ENCODE assay signal across 8 cellular contexts in genomic region chr1:28914228-28915035, GRCh38. TPM values are rescaled to one million over a fixed set of nuclear protein-coding genes. Genes with fewer than 3 reads are reported as not detected.
A peak's percentile ranks its signal among the peaks of the same experiment; 100 is the strongest.
DNase-seq lines count a peak whose midpoint lies in the region; ATAC-seq and TF ChIP-seq lines count a peak whose summit lies in the region.

Gene EPB41 (plus strand): TSS chr1:28914569. CDS start chr1:28987438, 72,869 bp downstream.

- H3K4me1 Mint-ChIP-seq in activated CD4-positive, alpha-beta T cell treated with anti-CD3 and anti-CD28 coated beads, Interleukin-2, amount 10 ng/mL, durations not matched to agents 24 days and 14 days, result peaks cover 43% of the 10 kb centered on the region

- ATAC-seq in GM19324 (IDR thresholded peaks at IDR 0.05; ENCODE audit: low FRiP score, unreplicated experiment) (peak; percentile 86), HG03469 (IDR thresholded peaks at IDR 0.05; ENCODE audit: unreplicated experiment) (peak; percentile 50), left lobe of liver (peak; percentile 97)

- TF ChIP-seq CTCF in coronary artery (IDR thresholded peaks at IDR 0.05), result no peak

- H3K27me3 Mint-ChIP-seq in activated CD4-positive, alpha-beta T cell treated with anti-CD3 and anti-CD28 coated beads, Interleukin-2, amount 10 ng/mL, durations not matched to agents 24 days and 14 days, result no peaks in the 10 kb centered on the region

- H3K9me3 Mint-ChIP-seq in activated CD4-positive, alpha-beta T cell treated with anti-CD3 and anti-CD28 coated beads, Interleukin-2, amount 10 ng/mL, durations not matched to agents 24 days and 14 days, result no peaks in the 10 kb centered on the region

- DNase-seq in AML-193 (lab: John Stamatoyannopoulos, UW) (peak; percentile 89 to 90), NCI-H526 (lab: John Stamatoyannopoulos, UW) (peak; percentile 96 to 98), coronary artery (ENCODE audit: low spot score) (peak; percentile 90), left lobe of liver (ENCODE audit: low spot score) (peak; percentile 88)
- peak; percentile 98 for DNase-seq in activated CD4-positive, alpha-beta T cell treated with anti-CD3 and anti-CD28 coated beads, Interleukin-2, amount 10 ng/mL, durations not matched to agents 24 days and 14 days
- DNase-seq in stimulated activated CD4-positive, alpha-beta T cell treated with anti-CD3 and anti-CD28 coated beads, Interleukin-1b, Interleukin-23, amount 100 ng/mL, for 48 hours, result peak; percentile 89

- H3K4me3 ChIP-seq in coronary artery, result peak within 1 kb of the TSS; percentile 84

- H3K27ac ChIP-seq in coronary artery, result peak within 1 kb of the TSS; percentile 9 to 44

- H3K36me3 Mint-ChIP-seq in activated CD4-positive, alpha-beta T cell treated with anti-CD3 and anti-CD28 coated beads, Interleukin-2, amount 10 ng/mL, durations not matched to agents 24 days and 14 days (ENCODE audit: low read depth), result peaks cover 15% of the 10 kb centered on the region

- peak within 1 kb of the TSS; percentile 98 for H3K4me3 Mint-ChIP-seq in activated CD4-positive, alpha-beta T cell treated with anti-CD3 and anti-CD28 coated beads, Interleukin-2, amount 10 ng/mL, durations not matched to agents 24 days and 14 days

- peak within 1 kb of the TSS; percentile 97 for H3K27ac Mint-ChIP-seq in activated CD4-positive, alpha-beta T cell treated with anti-CD3 and anti-CD28 coated beads, Interleukin-2, amount 10 ng/mL, durations not matched to agents 24 days and 14 days

- intact Hi-C loops in activated CD4-positive, alpha-beta T cell treated with anti-CD3 and anti-CD28 coated beads, Interleukin-2, amount 10 ng/mL, durations not matched to agents 24 days and 14 days (cut with micrococcal nuclease), result loop anchor here (1.0 kb wide), 2 partner anchors 13 to 27 kb away; no protein-coding TSS in a partner anchor

RNA-seq across cellular contexts. Expression of gene EPB41, which starts in this region (rescaled TPM):
- total RNA-seq in activated CD4-positive, alpha-beta T cell treated with anti-CD3 and anti-CD28 coated beads, Interleukin-2, amount 10 ng/mL, durations not matched to agents 24 days and 14 days, result 79.1 and 79.7 TPM in 2 replicates
- total RNA-seq in left lobe of liver, result 35.6 TPM

Comparison
In these comparisons a context has a peak if more than half of its experiments do, and no peak if none do; other contexts are left out.
1. Peak in every context shown above with its lines: DNase-seq, ATAC-seq, H3K4me3 ChIP-seq and H3K27ac ChIP-seq.